Comparison of ENCODE assay signal across 10 cellular contexts in the genomic region with DNA sequence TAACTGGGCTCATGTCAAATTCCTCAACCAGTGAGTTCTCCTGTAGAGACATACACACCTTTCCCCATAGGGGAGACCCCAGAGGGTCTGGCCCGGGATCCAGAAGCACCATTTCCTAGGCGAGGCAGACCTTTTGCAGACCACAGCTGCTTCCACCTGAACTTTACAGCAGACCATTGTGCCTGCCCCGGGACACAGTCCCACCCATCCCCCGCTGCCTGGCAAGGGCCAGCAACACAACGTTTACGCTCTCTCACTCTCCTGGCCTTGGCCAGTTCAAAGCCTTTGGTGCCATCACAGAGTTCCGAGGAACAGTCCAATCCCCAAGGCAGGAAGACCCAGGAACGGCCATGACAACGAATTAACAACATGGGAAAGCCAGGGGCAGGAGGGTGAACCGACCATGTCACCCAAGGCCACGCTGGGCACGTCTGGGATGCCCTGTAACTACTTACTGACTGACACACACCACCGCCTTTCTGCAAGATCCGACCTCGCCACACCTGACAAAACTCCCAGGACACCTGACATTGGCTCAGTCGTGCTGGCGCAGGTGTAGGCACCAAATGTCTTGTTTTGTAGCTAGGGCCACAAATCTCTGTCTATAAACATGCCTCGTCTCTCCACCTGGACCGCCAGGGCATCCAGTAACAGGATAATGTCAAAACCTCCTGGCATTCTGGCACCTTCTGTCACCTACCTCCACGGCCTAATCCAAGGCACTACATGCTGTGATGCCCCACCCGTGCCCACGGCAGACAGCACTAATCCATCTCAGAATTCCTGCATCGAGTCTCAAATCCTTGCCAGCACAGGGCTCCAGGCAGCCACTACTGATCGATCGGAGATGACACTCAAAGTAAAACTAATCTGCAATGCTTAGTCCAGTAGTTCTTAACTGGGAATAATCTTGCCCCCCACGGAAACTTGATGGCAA. TPM values are rescaled to one million over a fixed set of nuclear protein-coding genes. Genes with fewer than 3 reads are reported as not detected.
DNase-seq lines count a peak whose midpoint lies in the region; ATAC-seq, FAIRE-seq and TF ChIP-seq lines count a peak whose summit lies in the region.
"Had no signal": no experiment of that assay in that cellular context is flagged by ENCODE, and none has a peak within 500 bp of the region (broad histone marks: within the 10 kb centered on the region; RNA-seq: fewer than 3 reads in every experiment).

No MANE protein-coding gene starts in this region.

- TF ChIP-seq EP300 in GM12878 (IDR thresholded peaks at IDR 0.05; ENCODE audit: borderline replicate concordance in 1 of 2, control insufficient read depth in 1 of 2, low read depth in 2 of 2, low read length in 2 of 2): no peak
- no peak for TF ChIP-seq EP300 in suprapubic skin (IDR thresholded peaks at IDR 0.05)

- peak overlapping the region; percentile 70 for H3K27ac Mint-ChIP-seq in T-helper 2 cell treated with Interferon-gamma antibody and Interleukin-4, amounts not matched to agents 5 μg/mL and 100 μg/mL, for 36 hours

- no peak overlapping the region for H3K27ac ChIP-seq in GM12878 (ENCODE audit: control insufficient read depth, insufficient read depth)
- H3K27ac ChIP-seq in lower lobe of right lung: peak overlapping the region; percentile 90
- peak overlapping the region; percentile 93 for H3K27ac ChIP-seq in suprapubic skin

- no TSS peak for BruUV-seq in GM12878 (replicated peaks; lab: Mats Ljungman, UMichigan)

- TF ChIP-seq CTCF in GM12878 (IDR thresholded peaks at IDR 0.05 in 2 of 3, conservative IDR thresholded peaks at IDR 0.05 in 1 of 3; ENCODE audit: control insufficient read depth in 2 of 3, extremely low read depth in 1 of 3, insufficient read depth in 1 of 3, low read depth in 3 of 3, low read length in 3 of 3) (no peak), lower lobe of right lung (IDR thresholded peaks at IDR 0.05) (no peak), suprapubic skin (IDR thresholded peaks at IDR 0.05) (no peak)

- H3K4me1 ChIP-seq in GM12878 (ENCODE audit: control insufficient read depth, insufficient read depth, low read length) (peaks cover 31% of the 10 kb centered on the region), lower lobe of right lung (peaks cover 100% of the 10 kb centered on the region), suprapubic skin (peaks cover 87% of the 10 kb centered on the region)

- in situ Hi-C loops in GM12878 (cut with MboI): no loop called here

- H3K9me3 Mint-ChIP-seq in T-helper 2 cell treated with Interferon-gamma antibody and Interleukin-4, amounts not matched to agents 5 μg/mL and 100 μg/mL, for 36 hours: no peaks in the 10 kb centered on the region

- H3K9me3 ChIP-seq in GM12878 (replicated peaks; ENCODE audit: control insufficient read depth, insufficient read depth, low read length): no peaks in the 10 kb centered on the region
- H3K9me3 ChIP-seq in lower lobe of right lung: no peaks in the 10 kb centered on the region
- no peaks in the 10 kb centered on the region for H3K9me3 ChIP-seq in suprapubic skin

- CTCF ChIA-PET in GM12878 (lab: Yijun Ruan, JAX): no interaction called here

- 68% methylated on average over 26 of the region's 26 CpGs for WGBS in GM12878 (ENCODE audit: insufficient coverage, insufficient replicate concordance, low lambda C conversion rate, missing lambda C conversion rate)
- WGBS in suprapubic skin: 66% methylated on average over 26 of the region's 26 CpGs

- H3K36me3 ChIP-seq in GM12878 (ENCODE audit: control insufficient read depth in 2 of 2, insufficient read depth in 2 of 2, low read length in 1 of 2) (peaks cover 39 to 46% of the 10 kb centered on the region in 2 experiments), lower lobe of right lung (peaks cover 96% of the 10 kb centered on the region), suprapubic skin (peaks cover 38% of the 10 kb centered on the region)

- peak; percentile 58 for TF ChIP-seq POLR2A in GM12878 (IDR thresholded peaks at IDR 0.05; ENCODE audit: low read depth, low read length)
- TF ChIP-seq POLR2A in suprapubic skin (IDR thresholded peaks at IDR 0.05): no peak

- no peak overlapping the region for H2AFZ ChIP-seq in GM12878 (ENCODE audit: control insufficient read depth, low read depth, low read length)

- FAIRE-seq in GM12878 (lab: Jason Lieb, UNC): no peak

- intact Hi-C loops in GM12878 (cut with micrococcal nuclease; ENCODE audit: unreplicated experiment) (no loop called here), lower lobe of right lung (cut with DNase I) (no loop called here)

- no peak for ATAC-seq in GM12878
- no peak for ATAC-seq in lower lobe of right lung

- H3K36me3 Mint-ChIP-seq in T-helper 2 cell treated with Interferon-gamma antibody and Interleukin-4, amounts not matched to agents 5 μg/mL and 100 μg/mL, for 36 hours (ENCODE audit: low read depth): peaks cover 82% of the 10 kb centered on the region

- RAD21 ChIA-PET in GM12878 (lab: Charles Lee; ENCODE audit: unreplicated experiment): interaction anchor here (0.5 kb wide), 1 partner anchor 191 kb away, joined by 3 read pairs; no protein-coding TSS in a partner anchor

- H4K20me1 ChIP-seq in GM12878 (ENCODE audit: control insufficient read depth, insufficient read depth): no peaks in the 10 kb centered on the region

- no peaks in the 10 kb centered on the region for H3K27me3 ChIP-seq in GM12878 (replicated peaks in 1 of 2; ENCODE audit: control insufficient read depth in 2 of 2, insufficient read depth in 2 of 2, low read length in 1 of 2)
- H3K27me3 ChIP-seq in lower lobe of right lung (ENCODE audit: low read depth): no peaks in the 10 kb centered on the region
- H3K27me3 ChIP-seq in suprapubic skin: no peaks in the 10 kb centered on the region

- SMC1A ChIA-PET in GM12878 (lab: Charles Lee; ENCODE audit: uncharacterized antibody, unreplicated experiment): interaction anchor here (1.2 kb wide), 1 partner anchor 42 kb away, joined by 3 read pairs; no protein-coding TSS in a partner anchor

- H3K4me3 Mint-ChIP-seq in T-helper 2 cell treated with Interferon-gamma antibody and Interleukin-4, amounts not matched to agents 5 μg/mL and 100 μg/mL, for 36 hours: peak overlapping the region; percentile 97

- TF ChIP-seq RAD21 in GM12878 (IDR thresholded peaks at IDR 0.05; ENCODE audit: insufficient read depth, low read depth, low read length): no peak

- no peak overlapping the region for H3K4me2 ChIP-seq in GM12878 (ENCODE audit: control insufficient read depth, insufficient read depth)

- no peak for DNase-seq in T-helper 2 cell treated with Interferon-gamma antibody and Interleukin-4, amounts not matched to agents 5 μg/mL and 100 μg/mL, for 36 hours (ENCODE audit: low spot score)
- DNase-seq in T-helper 2 cell: no peak
- no peak for DNase-seq in GM12878 (ENCODE audit: low read depth, low spot score)
- DNase-seq in lower lobe of right lung: no peak
- DNase-seq in suprapubic skin (ENCODE audit: low spot score in 2 of 2): no peak
- DNase-seq in COR-L47 (lab: John Stamatoyannopoulos, UW): no peak
- DNase-seq in NCI-H2227 (lab: John Stamatoyannopoulos, UW; ENCODE audit: unreplicated experiment): no peak
- DNase-seq in glomerular visceral epithelial cell (ENCODE audit: extremely low spot score): no peak
- DNase-seq: ACHN, midbrain had no signal

- no peak overlapping the region for H3K9ac ChIP-seq in GM12878 (ENCODE audit: control insufficient read depth, insufficient read depth, low read length)

- H3K4me3 ChIP-seq in GM12878: no peak overlapping the region
- H3K4me3 ChIP-seq in lower lobe of right lung: no peak overlapping the region
- no peak overlapping the region for H3K4me3 ChIP-seq in suprapubic skin

- H3K79me2 ChIP-seq in GM12878 (ENCODE audit: control insufficient read depth, insufficient read depth, low read length): peaks cover 45% of the 10 kb centered on the region

- H3K4me1 Mint-ChIP-seq in T-helper 2 cell treated with Interferon-gamma antibody and Interleukin-4, amounts not matched to agents 5 μg/mL and 100 μg/mL, for 36 hours (ENCODE audit: low read depth): peaks cover 85% of the 10 kb centered on the region

- POLR2A ChIA-PET in GM12878 (lab: Charles Lee): interaction anchor here (1.1 to 1.3 kb wide), 2 partner anchors 10 to 49 kb away, joined by 3 read pairs; no protein-coding TSS in a partner anchor

- H3K27me3 Mint-ChIP-seq in T-helper 2 cell treated with Interferon-gamma antibody and Interleukin-4, amounts not matched to agents 5 μg/mL and 100 μg/mL, for 36 hours (ENCODE audit: low read depth): no peaks in the 10 kb centered on the region

TF ChIP-seq in GM12878, 131 proteins besides CTCF, POLR2A, EP300 and RAD21 (continues in another document):
- TF ChIP-seq MEF2A (IDR thresholded peaks at IDR 0.05; ENCODE audit: insufficient read depth, low read depth, low read length): no peak
- TF ChIP-seq ZBED1 (IDR thresholded peaks at IDR 0.05; ENCODE audit: borderline replicate concordance): no peak
- no peak for TF ChIP-seq CBX5 (IDR thresholded peaks at IDR 0.05; ENCODE audit: low read depth)

RNA-seq across cellular contexts. Expression of a gene that starts 51.3 kb away (rescaled TPM):
- 209 and 215 TPM in 2 replicates for total RNA-seq in GM12878 (2013; cell fraction: nucleolus; rRNA removed)
- total RNA-seq in GM12878 (2014; rRNA removed) (185 and 216 TPM in 2 replicates), GM12878 (2014; rRNA removed; fragmentation: Illumina TruSeq; extraction: Trizol) (82.8 and 83.1 TPM in 2 replicates), GM12878 (2021) (497 and 525 TPM in 2 replicates), lower lobe of right lung (659 TPM), suprapubic skin (100 to 1,000 TPM; 284 to 323 (median 294) TPM)
- polyA plus RNA-seq in GM12878 (2011; ENCODE audit: low read depth): 79.9 TPM
- polyA plus RNA-seq in GM12878 (2011; rRNA removed) (42.4 and 98.6 TPM in 2 replicates), GM12878 (2014; fragmentation: Illumina TruSeq; extraction: Trizol) (123 and 125 TPM in 2 replicates), GM12878 (2014; fragmentation: Nextera tagmentation; extraction: Ambion mirVana) (1 to 10 TPM; 5.1 to 8.1 TPM), GM12878 (2014; rRNA removed) (165 and 198 TPM in 2 replicates), GM12878 (2016; fragmentation: Nextera tagmentation; extraction: Ambion mirVana) (100 to 1,000 TPM; 228 to 236 TPM)
- 51.0 and 59.8 TPM in 2 replicates for polyA plus RNA-seq in GM12878 (2011; cell fraction: cytosol; rRNA removed)
- polyA plus RNA-seq in GM12878 (2011; cell fraction: nucleus; rRNA removed): 91.7 and 127 TPM in 2 replicates
- 154 and 166 TPM in 2 replicates for polyA plus RNA-seq in GM12878 (2012)
- 168 and 298 TPM in 2 replicates for polyA minus RNA-seq in GM12878 (2011; rRNA and poly(A)+ RNA removed)
- polyA minus RNA-seq in GM12878 (2011; cell fraction: cytosol; rRNA and poly(A)+ RNA removed): 91.7 and 100 TPM in 2 replicates
- 54.6 and 83.0 TPM in 2 replicates for polyA minus RNA-seq in GM12878 (2011; cell fraction: nucleus; rRNA and poly(A)+ RNA removed)
